18 cellular contexts compared by ENCODE assay signal in the genomic region with DNA sequence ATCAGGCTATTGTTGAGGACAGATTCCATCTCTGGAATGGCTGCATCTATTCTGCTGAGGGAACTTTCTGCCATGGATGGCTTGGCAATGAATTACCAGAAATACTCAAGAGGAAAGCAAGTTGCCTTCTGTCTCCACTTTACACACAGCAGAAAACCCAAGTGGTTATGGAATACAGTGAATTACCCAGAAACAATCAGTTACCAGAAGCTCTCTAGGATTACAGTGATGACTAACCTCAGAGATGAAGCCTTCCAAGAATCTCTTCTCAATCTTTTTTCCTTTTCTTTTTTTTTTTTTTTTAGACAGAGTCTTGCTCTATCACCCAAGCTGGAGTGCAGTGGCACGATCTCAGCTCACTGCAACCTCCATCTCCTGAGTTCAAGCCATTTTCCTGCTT.
A peak's percentile ranks its signal among the peaks of the same experiment; 100 is the strongest.
DNase-seq lines count a peak whose midpoint lies in the region; ATAC-seq, FAIRE-seq and TF ChIP-seq lines count a peak whose summit lies in the region.
"Had no signal": no experiment of that assay in that cellular context is flagged by ENCODE, and none has a peak within 500 bp of the region (broad histone marks: within the 10 kb centered on the region; RNA-seq: fewer than 3 reads in every experiment).

No MANE protein-coding gene starts in this region.

- H3K27ac Mint-ChIP-seq in astrocyte (ENCODE audit: unreplicated experiment) = no peak overlapping the region
- H3K27ac Mint-ChIP-seq: activated naive CD8-positive, alpha-beta T cell treated with anti-CD3 and anti-CD28 coated beads for 36 hours; stimulated activated effector memory CD8-positive, alpha-beta T cell treated with anti-CD3 and anti-CD28 coated beads, Interleukin-12 subunit alpha, Interleukin-12 subunit beta, amount 100 ng/mL, for 72 hours had no signal

- peaks cover 11% of the 10 kb centered on the region for H3K4me1 ChIP-seq in astrocyte (ENCODE audit: insufficient read depth, low read length)
- H3K4me1 ChIP-seq: heart left ventricle had no signal

- H3K9me3 ChIP-seq in astrocyte (ENCODE audit: insufficient read depth, low read depth, low read length) = no peaks in the 10 kb centered on the region
- H3K9me3 ChIP-seq: heart left ventricle, mucosa of descending colon had no signal

- no peak for TF ChIP-seq CTCF in astrocyte (IDR thresholded peaks at IDR 0.05; ENCODE audit: insufficient read depth, low read depth, low read length)

- peaks cover 20% of the 10 kb centered on the region for H3K4me1 Mint-ChIP-seq in astrocyte (ENCODE audit: low read depth, unreplicated experiment)
- H3K4me1 Mint-ChIP-seq: activated naive CD8-positive, alpha-beta T cell treated with anti-CD3 and anti-CD28 coated beads for 36 hours; stimulated activated effector memory CD8-positive, alpha-beta T cell treated with anti-CD3 and anti-CD28 coated beads, Interleukin-12 subunit alpha, Interleukin-12 subunit beta, amount 100 ng/mL, for 72 hours had no signal

- ATAC-seq in GM18858 (IDR thresholded peaks at IDR 0.05; ENCODE audit: unreplicated experiment) (no peak), left lobe of liver (no peak), HG02885 (IDR thresholded peaks at IDR 0.05; ENCODE audit: poor library complexity, unreplicated experiment) (no peak)
- ATAC-seq: heart left ventricle; mucosa of descending colon; stimulated activated effector memory CD8-positive, alpha-beta T cell treated with anti-CD3 and anti-CD28 coated beads, Interleukin-12 subunit alpha, Interleukin-12 subunit beta, amount 100 ng/mL, for 72 hours had no signal

- no peak overlapping the region for H3K9ac ChIP-seq in astrocyte (ENCODE audit: low read length)

- H3K9me3 Mint-ChIP-seq in astrocyte (ENCODE audit: unreplicated experiment) = no peaks in the 10 kb centered on the region
- H3K9me3 Mint-ChIP-seq: activated naive CD8-positive, alpha-beta T cell treated with anti-CD3 and anti-CD28 coated beads for 36 hours; stimulated activated effector memory CD8-positive, alpha-beta T cell treated with anti-CD3 and anti-CD28 coated beads, Interleukin-12 subunit alpha, Interleukin-12 subunit beta, amount 100 ng/mL, for 72 hours had no signal

- DNase-seq in ACHN (peak; percentile 70), HCEC 1CT (peak; percentile 71), astrocyte (ENCODE audit: low read depth) (peak; percentile 83), hepatic stellate cell (ENCODE audit: low spot score) (peak; percentile 34), left lobe of liver (ENCODE audit: low spot score) (no peak), NCI-H1048 (lab: John Stamatoyannopoulos, UW) (no peak)
- DNase-seq: activated CD4-positive, alpha-beta T cell treated with anti-CD3 and anti-CD28 coated beads, Interleukin-2, amount 50 U/mL, for 48 hours; activated naive CD8-positive, alpha-beta T cell treated with anti-CD3 and anti-CD28 coated beads for 36 hours; activated T-cell treated with anti-CD3 and anti-CD28 coated beads, Interleukin-2, amount 50 U/mL, for 48 hours; heart left ventricle; kidney; mucosa of descending colon; NCI-H510A; occipital lobe; trophoblast cell had no signal

- in situ Hi-C loops in ACHN (cut with HindIII; ENCODE audit: low pct_ligation_motif_present, low pct_unique_long_range_greater_than_20kb, low sequenced_read_pairs) = no loop called here

- peak overlapping the region; percentile 9 for H3K4me2 ChIP-seq in astrocyte (ENCODE audit: low read length)

- H3K79me2 ChIP-seq in astrocyte (ENCODE audit: insufficient read depth, low read length) = peaks cover 22% of the 10 kb centered on the region

- H3K36me3 ChIP-seq in astrocyte (ENCODE audit: insufficient read depth, low read length) = no peaks in the 10 kb centered on the region
- H3K36me3 ChIP-seq: heart left ventricle had no signal

- no peaks in the 10 kb centered on the region for H3K27me3 ChIP-seq in astrocyte (ENCODE audit: insufficient read depth, low read length)
- H3K27me3 ChIP-seq: heart left ventricle had no signal

- no peak for FAIRE-seq in astrocyte (lab: Jason Lieb, UNC)
- FAIRE-seq: kidney had no signal

- H3K4me3 ChIP-seq in astrocyte (ENCODE audit: insufficient read depth, low read depth, low read length) = no peak overlapping the region
- H3K4me3 ChIP-seq: heart left ventricle, mucosa of descending colon had no signal

- H3K27ac ChIP-seq in astrocyte (ENCODE audit: low read depth, low read length) = no peak overlapping the region
- H3K27ac ChIP-seq: heart left ventricle had no signal

- no peaks in the 10 kb centered on the region for H3K27me3 Mint-ChIP-seq in astrocyte (ENCODE audit: low read depth, unreplicated experiment)

- H3K36me3 Mint-ChIP-seq in astrocyte (ENCODE audit: low read depth, unreplicated experiment) = peaks cover 2% of the 10 kb centered on the region
- H3K36me3 Mint-ChIP-seq: activated naive CD8-positive, alpha-beta T cell treated with anti-CD3 and anti-CD28 coated beads for 36 hours; stimulated activated effector memory CD8-positive, alpha-beta T cell treated with anti-CD3 and anti-CD28 coated beads, Interleukin-12 subunit alpha, Interleukin-12 subunit beta, amount 100 ng/mL, for 72 hours had no signal

- H4K20me1 ChIP-seq in astrocyte (ENCODE audit: insufficient read depth, low read length) = peaks cover 29% of the 10 kb centered on the region

- H3K4me3 Mint-ChIP-seq in astrocyte (ENCODE audit: unreplicated experiment) = no peak overlapping the region
- H3K4me3 Mint-ChIP-seq: activated naive CD8-positive, alpha-beta T cell treated with anti-CD3 and anti-CD28 coated beads for 36 hours; stimulated activated effector memory CD8-positive, alpha-beta T cell treated with anti-CD3 and anti-CD28 coated beads, Interleukin-12 subunit alpha, Interleukin-12 subunit beta, amount 100 ng/mL, for 72 hours had no signal

- no peak overlapping the region for H2AFZ ChIP-seq in astrocyte (ENCODE audit: low read depth, low read length)

Comparison
In these comparisons a context has a peak if more than half of its experiments do, and no peak if none do; other contexts are left out.
1. DNase-seq: peak in ACHN (single experiment), HCEC 1CT (single experiment), astrocyte (single experiment) and hepatic stellate cell (single experiment); none in left lobe of liver (single experiment) and NCI-H1048 (single experiment).